In the genomic region with DNA sequence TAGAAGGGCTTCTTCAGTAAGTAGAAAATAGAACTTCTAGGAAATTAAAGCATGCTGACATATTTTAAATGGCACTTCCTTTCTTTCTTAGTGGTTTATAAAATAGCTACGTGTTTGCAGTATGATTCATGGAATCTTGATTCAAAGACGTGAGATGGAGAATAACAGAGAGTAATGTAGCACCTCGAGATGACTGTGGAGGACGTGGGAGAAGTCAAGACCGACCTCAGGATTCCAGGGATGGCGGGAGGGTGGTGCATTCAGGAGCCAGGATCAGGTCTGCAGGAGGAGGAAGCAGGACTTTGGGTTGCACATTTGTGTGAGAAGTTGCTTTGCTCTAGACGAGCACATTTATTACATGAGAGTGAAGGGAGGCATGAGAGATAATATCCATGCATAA, we compare ENCODE assay signal across 1 cellular context.
TF ChIP-seq lines count a peak whose summit lies in the region.

No MANE protein-coding gene starts in this region.

TF ChIP-seq in IMR-90, 13 proteins besides CTCF, POLR2A, EP300 and RAD21 (continued from another document):
- TF ChIP-seq, protein P1, sequence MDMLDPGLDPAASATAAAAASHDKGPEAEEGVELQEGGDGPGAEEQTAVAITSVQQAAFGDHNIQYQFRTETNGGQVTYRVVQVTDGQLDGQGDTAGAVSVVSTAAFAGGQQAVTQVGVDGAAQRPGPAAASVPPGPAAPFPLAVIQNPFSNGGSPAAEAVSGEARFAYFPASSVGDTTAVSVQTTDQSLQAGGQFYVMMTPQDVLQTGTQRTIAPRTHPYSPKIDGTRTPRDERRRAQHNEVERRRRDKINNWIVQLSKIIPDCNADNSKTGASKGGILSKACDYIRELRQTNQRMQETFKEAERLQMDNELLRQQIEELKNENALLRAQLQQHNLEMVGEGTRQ (IDR thresholded peaks at IDR 0.05; ENCODE audit: low read depth, low read length): no peak
- TF ChIP-seq NFE2L2 (IDR thresholded peaks at IDR 0.05; ENCODE audit: low read depth, low read length) (no peak), ELK1 (IDR thresholded peaks at IDR 0.05; ENCODE audit: borderline replicate concordance, low read depth, low read length) (no peak), SMC3 (IDR thresholded peaks at IDR 0.05; ENCODE audit: low read depth, low read length) (no peak), CHD1 (IDR thresholded peaks at IDR 0.05; ENCODE audit: low read depth, low read length) (no peak), RCOR1 (IDR thresholded peaks at IDR 0.05; ENCODE audit: insufficient replicate concordance, low read length) (no peak), MAFK (IDR thresholded peaks at IDR 0.05; ENCODE audit: low read depth, low read length) (no peak), MXI1 (IDR thresholded peaks at IDR 0.05; ENCODE audit: borderline replicate concordance, low read depth, low read length) (no peak), MAZ (IDR thresholded peaks at IDR 0.05; ENCODE audit: borderline replicate concordance, low read depth, low read length) (no peak)
